In genomic region chr17:83053021-83053778, GRCh38 we compare ENCODE assay signal across 7 cellular contexts. TPM values are rescaled to one million over a fixed set of nuclear protein-coding genes. Genes with fewer than 3 reads are reported as not detected.
DNase-seq lines count a peak whose midpoint lies in the region; ATAC-seq and TF ChIP-seq lines count a peak whose summit lies in the region.

No MANE protein-coding gene starts in this region.

- H3K4me1 ChIP-seq in Karpas-422 (ENCODE audit: low read length) (peaks cover 24% of the 10 kb centered on the region), lower lobe of right lung (peaks cover 30% of the 10 kb centered on the region), suprapubic skin (peaks cover 48% of the 10 kb centered on the region)

- H3K79me2 ChIP-seq in Karpas-422 (ENCODE audit: low read length), result no peaks in the 10 kb centered on the region

- H2AFZ ChIP-seq in Karpas-422 (ENCODE audit: low read length), result peak overlapping the region; percentile 93; the same call in 1 of the 2 replicates

- TF ChIP-seq CTCF in lower lobe of right lung (IDR thresholded peaks at IDR 0.05) (no peak), suprapubic skin (IDR thresholded peaks at IDR 0.05) (no peak)

- intact Hi-C loops in lower lobe of right lung (cut with DNase I), result no loop called here

- ATAC-seq in lower lobe of right lung (no peak), HG03469 (IDR thresholded peaks at IDR 0.05; ENCODE audit: unreplicated experiment) (no peak), GM18519 (IDR thresholded peaks at IDR 0.05; ENCODE audit: low FRiP score, unreplicated experiment) (no peak)

- 0 out of 2 replicates have a peak overlapping the region, but pooled peaks have one; percentile 3 for H3K9ac ChIP-seq in Karpas-422 (ENCODE audit: low read length)

- no peak for TF ChIP-seq EP300 in suprapubic skin (IDR thresholded peaks at IDR 0.05)

- H3K9me2 ChIP-seq in Karpas-422 (replicated peaks; ENCODE audit: insufficient read depth, low read length), result no peaks in the 10 kb centered on the region

- 62% methylated on average over 5 of the region's 16 CpGs for WGBS in suprapubic skin

- no peaks in the 10 kb centered on the region for H4K20me1 ChIP-seq in Karpas-422 (ENCODE audit: insufficient read depth, low read depth, low read length)

- peak overlapping the region; percentile 24 for H3K4me2 ChIP-seq in Karpas-422 (ENCODE audit: low read depth, low read length, poor library complexity, severe bottlenecking)

- H3K9me3 ChIP-seq in Karpas-422 (ENCODE audit: low read length) (no peaks in the 10 kb centered on the region), lower lobe of right lung (no peaks in the 10 kb centered on the region), suprapubic skin (no peaks in the 10 kb centered on the region)

- H3K27ac ChIP-seq in Karpas-422 (ENCODE audit: low read length), result no peak overlapping the region
- H3K27ac ChIP-seq in lower lobe of right lung, result peak overlapping the region; percentile 74
- H3K27ac ChIP-seq in suprapubic skin, result peak overlapping the region; percentile 50

- H3K36me3 ChIP-seq in Karpas-422 (ENCODE audit: insufficient read depth, low read length) (no peaks in the 10 kb centered on the region), lower lobe of right lung (no peaks in the 10 kb centered on the region), suprapubic skin (no peaks in the 10 kb centered on the region)

- H3K4me3 ChIP-seq in Karpas-422 (ENCODE audit: low read length), result no peak overlapping the region
- no peak overlapping the region for H3K4me3 ChIP-seq in lower lobe of right lung
- no peak overlapping the region for H3K4me3 ChIP-seq in suprapubic skin

- DNase-seq in Karpas-422, result no peak
- peak; percentile 49 for DNase-seq in amniotic epithelial cell (ENCODE audit: low read depth)
- peak; percentile 51 for DNase-seq in lower lobe of right lung
- no peak for DNase-seq in suprapubic skin (ENCODE audit: low spot score in 2 of 2)
- DNase-seq in putamen (ENCODE audit: low spot score), result no peak

- TF ChIP-seq POLR2A in suprapubic skin (IDR thresholded peaks at IDR 0.05), result no peak

- no peaks in the 10 kb centered on the region for H3K27me3 ChIP-seq in Karpas-422 (ENCODE audit: low read length)
- H3K27me3 ChIP-seq in lower lobe of right lung (ENCODE audit: low read depth), result no peaks in the 10 kb centered on the region
- H3K27me3 ChIP-seq in suprapubic skin, result no peaks in the 10 kb centered on the region

RNA-seq across cellular contexts. Expression of gene METRNL, which starts 26.2 kb away (rescaled TPM):
- total RNA-seq in Karpas-422 (2014; rRNA removed; shearing (Covaris generic); ENCODE audit: low replicate concordance), result 1.3 and 2.4 TPM in 2 replicates
- 59.8 TPM for total RNA-seq in lower lobe of right lung
- total RNA-seq in suprapubic skin, result 100 to 1,000 TPM in 3 of 4 donors, 10 to 100 TPM in 1; 59.1 to 222 (median 155) TPM

Comparison
In these comparisons a context has a peak if more than half of its experiments do, and no peak if none do; other contexts are left out.
1. DNase-seq: peak in amniotic epithelial cell (single experiment) and lower lobe of right lung (single experiment); none in Karpas-422 (single experiment), suprapubic skin (0 of 2) and putamen (single experiment).
2. RNA of gene METRNL, which starts 26.2 kb away (total RNA-seq): 59.1 to 222 TPM in suprapubic skin and 59.8 TPM in lower lobe of right lung (single experiment); 1.3 to 2.4 TPM in Karpas-422; every median in the first group is over 10 times any median in the second.